ENCODE assay signal across 3 cellular contexts in genomic region chr11:98495601-98496000, GRCh38.
TF ChIP-seq lines count a peak whose summit lies in the region.

No MANE protein-coding gene starts in this region.

TF ChIP-seq in SK-N-SH, 30 proteins besides CTCF, POLR2A, EP300 and RAD21:
- no peak for TF ChIP-seq RFX5 (IDR thresholded peaks at IDR 0.05; ENCODE audit: low read length)
- TF ChIP-seq, protein P1, sequence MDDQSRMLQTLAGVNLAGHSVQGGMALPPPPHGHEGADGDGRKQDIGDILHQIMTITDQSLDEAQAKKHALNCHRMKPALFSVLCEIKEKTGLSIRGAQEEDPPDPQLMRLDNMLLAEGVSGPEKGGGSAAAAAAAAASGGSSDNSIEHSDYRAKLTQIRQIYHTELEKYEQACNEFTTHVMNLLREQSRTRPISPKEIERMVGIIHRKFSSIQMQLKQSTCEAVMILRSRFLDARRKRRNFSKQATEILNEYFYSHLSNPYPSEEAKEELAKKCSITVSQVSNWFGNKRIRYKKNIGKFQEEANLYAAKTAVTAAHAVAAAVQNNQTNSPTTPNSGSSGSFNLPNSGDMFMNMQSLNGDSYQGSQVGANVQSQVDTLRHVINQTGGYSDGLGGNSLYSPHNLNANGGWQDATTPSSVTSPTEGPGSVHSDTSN (IDR thresholded peaks at IDR 0.05): no peak
- TF ChIP-seq MAX (IDR thresholded peaks at IDR 0.05; ENCODE audit: low read depth): no peak
- TF ChIP-seq FOSL2 (IDR thresholded peaks at IDR 0.05; ENCODE audit: borderline replicate concordance, low read depth): no peak
- TF ChIP-seq USF1 (IDR thresholded peaks at IDR 0.05; ENCODE audit: borderline replicate concordance, low read depth): no peak
- no peak for TF ChIP-seq NFIC (IDR thresholded peaks at IDR 0.05; ENCODE audit: borderline replicate concordance)
- no peak for TF ChIP-seq TAF1 (IDR thresholded peaks at IDR 0.05; ENCODE audit: borderline replicate concordance, low read depth, low read length)
- no peak for TF ChIP-seq GATA2 (CRISPR knock-in tag; IDR thresholded peaks at IDR 0.05)
- no peak for TF ChIP-seq ZBTB33 (IDR thresholded peaks at IDR 0.05; ENCODE audit: borderline replicate concordance, low read depth)
- TF ChIP-seq JUND (IDR thresholded peaks at IDR 0.05): no peak
- no peak for TF ChIP-seq RXRA (IDR thresholded peaks at IDR 0.05; ENCODE audit: borderline replicate concordance, low read depth)
- TF ChIP-seq TCF12 (IDR thresholded peaks at IDR 0.05): no peak
- no peak for TF ChIP-seq IRF3 (IDR thresholded peaks at IDR 0.05; ENCODE audit: low read depth, low read length)
- TF ChIP-seq EZH2phosphoT487 (IDR thresholded peaks at IDR 0.05; ENCODE audit: borderline replicate concordance, low read depth): no peak
- no peak for TF ChIP-seq CHD2 (IDR thresholded peaks at IDR 0.05; ENCODE audit: low read length, partially characterized antibody)
- TF ChIP-seq YY1 (IDR thresholded peaks at IDR 0.05; ENCODE audit: low read depth): no peak
- TF ChIP-seq ELF1 (IDR thresholded peaks at IDR 0.05): no peak
- no peak for TF ChIP-seq RCOR1 (IDR thresholded peaks at IDR 0.05; ENCODE audit: low read length)
- no peak for TF ChIP-seq FOXM1 (IDR thresholded peaks at IDR 0.05; ENCODE audit: low read depth)

TF ChIP-seq in SK-N-SH treated with all-trans-retinoic acid at 6 μM for 48 hours, 23 proteins besides CTCF, POLR2A, EP300 and RAD21:
- TF ChIP-seq OSR1 (CRISPR knock-in tag; IDR thresholded peaks at IDR 0.05) (no peak), PPARA (CRISPR knock-in tag; IDR thresholded peaks at IDR 0.05; ENCODE audit: borderline replicate concordance) (no peak), SNAI2 (CRISPR knock-in tag; IDR thresholded peaks at IDR 0.05) (no peak), CSDC2 (CRISPR knock-in tag; IDR thresholded peaks at IDR 0.05) (no peak), PATZ1 (CRISPR knock-in tag; IDR thresholded peaks at IDR 0.05; ENCODE audit: borderline replicate concordance) (no peak)

TF ChIP-seq in K562, 482 proteins besides CTCF, POLR2A, EP300 and RAD21:
- TF ChIP-seq PRMT5 (CRISPR knock-in tag; IDR thresholded peaks at IDR 0.05) (no peak), PURB (CRISPR knock-in tag; IDR thresholded peaks at IDR 0.05; ENCODE audit: low read depth) (no peak), SMARCB1 (IDR thresholded peaks at IDR 0.05; ENCODE audit: insufficient read length, low read depth) (no peak), HEY1 (CRISPR knock-in tag; IDR thresholded peaks at IDR 0.05; ENCODE audit: borderline replicate concordance) (no peak), PYGO2 (tag; IDR thresholded peaks at IDR 0.05) (no peak), SP2 (IDR thresholded peaks at IDR 0.05; ENCODE audit: extremely low read depth, low read depth, low read length, poor library complexity, severe bottlenecking) (no peak), HBP1 (CRISPR knock-in tag; IDR thresholded peaks at IDR 0.05) (no peak), SAFB (IDR thresholded peaks at IDR 0.05; ENCODE audit: borderline replicate concordance, low read depth, low read length) (no peak), YY1 (IDR thresholded peaks at IDR 0.05; ENCODE audit: borderline replicate concordance in 1 of 3, control insufficient read depth in 1 of 3, extremely low read depth in 1 of 3, insufficient read depth in 3 of 3, insufficient read length in 1 of 3, insufficient replicate concordance in 2 of 3, low read depth in 1 of 3, low read length in 2 of 3) (no peak), HNRNPLL (IDR thresholded peaks at IDR 0.05; ENCODE audit: low read depth, low read length, poor library complexity, severe bottlenecking) (no peak), SRSF9 (IDR thresholded peaks at IDR 0.05; ENCODE audit: borderline replicate concordance, low read depth, low read length) (no peak), SIN3A (IDR thresholded peaks at IDR 0.05; ENCODE audit: borderline replicate concordance in 2 of 2, control insufficient read depth in 1 of 2, low read depth in 2 of 2, low read length in 2 of 2) (no peak), CBX5 (IDR thresholded peaks at IDR 0.05; ENCODE audit: borderline replicate concordance, low read depth) (no peak), CHD4 (IDR thresholded peaks at IDR 0.05; ENCODE audit: insufficient read depth, insufficient replicate concordance, low read depth, low read length, poor library complexity, severe bottlenecking) (no peak), DMBX1 (CRISPR knock-in tag; IDR thresholded peaks at IDR 0.05; ENCODE audit: borderline replicate concordance) (no peak)
- TF ChIP-seq, protein P2, sequence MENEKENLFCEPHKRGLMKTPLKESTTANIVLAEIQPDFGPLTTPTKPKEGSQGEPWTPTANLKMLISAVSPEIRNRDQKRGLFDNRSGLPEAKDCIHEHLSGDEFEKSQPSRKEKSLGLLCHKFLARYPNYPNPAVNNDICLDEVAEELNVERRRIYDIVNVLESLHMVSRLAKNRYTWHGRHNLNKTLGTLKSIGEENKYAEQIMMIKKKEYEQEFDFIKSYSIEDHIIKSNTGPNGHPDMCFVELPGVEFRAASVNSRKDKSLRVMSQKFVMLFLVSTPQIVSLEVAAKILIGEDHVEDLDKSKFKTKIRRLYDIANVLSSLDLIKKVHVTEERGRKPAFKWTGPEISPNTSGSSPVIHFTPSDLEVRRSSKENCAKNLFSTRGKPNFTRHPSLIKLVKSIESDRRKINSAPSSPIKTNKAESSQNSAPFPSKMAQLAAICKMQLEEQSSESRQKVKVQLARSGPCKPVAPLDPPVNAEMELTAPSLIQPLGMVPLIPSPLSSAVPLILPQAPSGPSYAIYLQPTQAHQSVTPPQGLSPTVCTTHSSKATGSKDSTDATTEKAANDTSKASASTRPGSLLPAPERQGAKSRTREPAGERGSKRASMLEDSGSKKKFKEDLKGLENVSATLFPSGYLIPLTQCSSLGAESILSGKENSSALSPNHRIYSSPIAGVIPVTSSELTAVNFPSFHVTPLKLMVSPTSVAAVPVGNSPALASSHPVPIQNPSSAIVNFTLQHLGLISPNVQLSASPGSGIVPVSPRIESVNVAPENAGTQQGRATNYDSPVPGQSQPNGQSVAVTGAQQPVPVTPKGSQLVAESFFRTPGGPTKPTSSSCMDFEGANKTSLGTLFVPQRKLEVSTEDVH (IDR thresholded peaks at IDR 0.05; ENCODE audit: low read depth, partially characterized antibody): no peak
- TF ChIP-seq, protein P3, sequence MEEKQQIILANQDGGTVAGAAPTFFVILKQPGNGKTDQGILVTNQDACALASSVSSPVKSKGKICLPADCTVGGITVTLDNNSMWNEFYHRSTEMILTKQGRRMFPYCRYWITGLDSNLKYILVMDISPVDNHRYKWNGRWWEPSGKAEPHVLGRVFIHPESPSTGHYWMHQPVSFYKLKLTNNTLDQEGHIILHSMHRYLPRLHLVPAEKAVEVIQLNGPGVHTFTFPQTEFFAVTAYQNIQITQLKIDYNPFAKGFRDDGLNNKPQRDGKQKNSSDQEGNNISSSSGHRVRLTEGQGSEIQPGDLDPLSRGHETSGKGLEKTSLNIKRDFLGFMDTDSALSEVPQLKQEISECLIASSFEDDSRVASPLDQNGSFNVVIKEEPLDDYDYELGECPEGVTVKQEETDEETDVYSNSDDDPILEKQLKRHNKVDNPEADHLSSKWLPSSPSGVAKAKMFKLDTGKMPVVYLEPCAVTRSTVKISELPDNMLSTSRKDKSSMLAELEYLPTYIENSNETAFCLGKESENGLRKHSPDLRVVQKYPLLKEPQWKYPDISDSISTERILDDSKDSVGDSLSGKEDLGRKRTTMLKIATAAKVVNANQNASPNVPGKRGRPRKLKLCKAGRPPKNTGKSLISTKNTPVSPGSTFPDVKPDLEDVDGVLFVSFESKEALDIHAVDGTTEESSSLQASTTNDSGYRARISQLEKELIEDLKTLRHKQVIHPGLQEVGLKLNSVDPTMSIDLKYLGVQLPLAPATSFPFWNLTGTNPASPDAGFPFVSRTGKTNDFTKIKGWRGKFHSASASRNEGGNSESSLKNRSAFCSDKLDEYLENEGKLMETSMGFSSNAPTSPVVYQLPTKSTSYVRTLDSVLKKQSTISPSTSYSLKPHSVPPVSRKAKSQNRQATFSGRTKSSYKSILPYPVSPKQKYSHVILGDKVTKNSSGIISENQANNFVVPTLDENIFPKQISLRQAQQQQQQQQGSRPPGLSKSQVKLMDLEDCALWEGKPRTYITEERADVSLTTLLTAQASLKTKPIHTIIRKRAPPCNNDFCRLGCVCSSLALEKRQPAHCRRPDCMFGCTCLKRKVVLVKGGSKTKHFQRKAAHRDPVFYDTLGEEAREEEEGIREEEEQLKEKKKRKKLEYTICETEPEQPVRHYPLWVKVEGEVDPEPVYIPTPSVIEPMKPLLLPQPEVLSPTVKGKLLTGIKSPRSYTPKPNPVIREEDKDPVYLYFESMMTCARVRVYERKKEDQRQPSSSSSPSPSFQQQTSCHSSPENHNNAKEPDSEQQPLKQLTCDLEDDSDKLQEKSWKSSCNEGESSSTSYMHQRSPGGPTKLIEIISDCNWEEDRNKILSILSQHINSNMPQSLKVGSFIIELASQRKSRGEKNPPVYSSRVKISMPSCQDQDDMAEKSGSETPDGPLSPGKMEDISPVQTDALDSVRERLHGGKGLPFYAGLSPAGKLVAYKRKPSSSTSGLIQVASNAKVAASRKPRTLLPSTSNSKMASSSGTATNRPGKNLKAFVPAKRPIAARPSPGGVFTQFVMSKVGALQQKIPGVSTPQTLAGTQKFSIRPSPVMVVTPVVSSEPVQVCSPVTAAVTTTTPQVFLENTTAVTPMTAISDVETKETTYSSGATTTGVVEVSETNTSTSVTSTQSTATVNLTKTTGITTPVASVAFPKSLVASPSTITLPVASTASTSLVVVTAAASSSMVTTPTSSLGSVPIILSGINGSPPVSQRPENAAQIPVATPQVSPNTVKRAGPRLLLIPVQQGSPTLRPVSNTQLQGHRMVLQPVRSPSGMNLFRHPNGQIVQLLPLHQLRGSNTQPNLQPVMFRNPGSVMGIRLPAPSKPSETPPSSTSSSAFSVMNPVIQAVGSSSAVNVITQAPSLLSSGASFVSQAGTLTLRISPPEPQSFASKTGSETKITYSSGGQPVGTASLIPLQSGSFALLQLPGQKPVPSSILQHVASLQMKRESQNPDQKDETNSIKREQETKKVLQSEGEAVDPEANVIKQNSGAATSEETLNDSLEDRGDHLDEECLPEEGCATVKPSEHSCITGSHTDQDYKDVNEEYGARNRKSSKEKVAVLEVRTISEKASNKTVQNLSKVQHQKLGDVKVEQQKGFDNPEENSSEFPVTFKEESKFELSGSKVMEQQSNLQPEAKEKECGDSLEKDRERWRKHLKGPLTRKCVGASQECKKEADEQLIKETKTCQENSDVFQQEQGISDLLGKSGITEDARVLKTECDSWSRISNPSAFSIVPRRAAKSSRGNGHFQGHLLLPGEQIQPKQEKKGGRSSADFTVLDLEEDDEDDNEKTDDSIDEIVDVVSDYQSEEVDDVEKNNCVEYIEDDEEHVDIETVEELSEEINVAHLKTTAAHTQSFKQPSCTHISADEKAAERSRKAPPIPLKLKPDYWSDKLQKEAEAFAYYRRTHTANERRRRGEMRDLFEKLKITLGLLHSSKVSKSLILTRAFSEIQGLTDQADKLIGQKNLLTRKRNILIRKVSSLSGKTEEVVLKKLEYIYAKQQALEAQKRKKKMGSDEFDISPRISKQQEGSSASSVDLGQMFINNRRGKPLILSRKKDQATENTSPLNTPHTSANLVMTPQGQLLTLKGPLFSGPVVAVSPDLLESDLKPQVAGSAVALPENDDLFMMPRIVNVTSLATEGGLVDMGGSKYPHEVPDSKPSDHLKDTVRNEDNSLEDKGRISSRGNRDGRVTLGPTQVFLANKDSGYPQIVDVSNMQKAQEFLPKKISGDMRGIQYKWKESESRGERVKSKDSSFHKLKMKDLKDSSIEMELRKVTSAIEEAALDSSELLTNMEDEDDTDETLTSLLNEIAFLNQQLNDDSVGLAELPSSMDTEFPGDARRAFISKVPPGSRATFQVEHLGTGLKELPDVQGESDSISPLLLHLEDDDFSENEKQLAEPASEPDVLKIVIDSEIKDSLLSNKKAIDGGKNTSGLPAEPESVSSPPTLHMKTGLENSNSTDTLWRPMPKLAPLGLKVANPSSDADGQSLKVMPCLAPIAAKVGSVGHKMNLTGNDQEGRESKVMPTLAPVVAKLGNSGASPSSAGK (IDR thresholded peaks at IDR 0.05): no peak
- TF ChIP-seq, protein P4, sequence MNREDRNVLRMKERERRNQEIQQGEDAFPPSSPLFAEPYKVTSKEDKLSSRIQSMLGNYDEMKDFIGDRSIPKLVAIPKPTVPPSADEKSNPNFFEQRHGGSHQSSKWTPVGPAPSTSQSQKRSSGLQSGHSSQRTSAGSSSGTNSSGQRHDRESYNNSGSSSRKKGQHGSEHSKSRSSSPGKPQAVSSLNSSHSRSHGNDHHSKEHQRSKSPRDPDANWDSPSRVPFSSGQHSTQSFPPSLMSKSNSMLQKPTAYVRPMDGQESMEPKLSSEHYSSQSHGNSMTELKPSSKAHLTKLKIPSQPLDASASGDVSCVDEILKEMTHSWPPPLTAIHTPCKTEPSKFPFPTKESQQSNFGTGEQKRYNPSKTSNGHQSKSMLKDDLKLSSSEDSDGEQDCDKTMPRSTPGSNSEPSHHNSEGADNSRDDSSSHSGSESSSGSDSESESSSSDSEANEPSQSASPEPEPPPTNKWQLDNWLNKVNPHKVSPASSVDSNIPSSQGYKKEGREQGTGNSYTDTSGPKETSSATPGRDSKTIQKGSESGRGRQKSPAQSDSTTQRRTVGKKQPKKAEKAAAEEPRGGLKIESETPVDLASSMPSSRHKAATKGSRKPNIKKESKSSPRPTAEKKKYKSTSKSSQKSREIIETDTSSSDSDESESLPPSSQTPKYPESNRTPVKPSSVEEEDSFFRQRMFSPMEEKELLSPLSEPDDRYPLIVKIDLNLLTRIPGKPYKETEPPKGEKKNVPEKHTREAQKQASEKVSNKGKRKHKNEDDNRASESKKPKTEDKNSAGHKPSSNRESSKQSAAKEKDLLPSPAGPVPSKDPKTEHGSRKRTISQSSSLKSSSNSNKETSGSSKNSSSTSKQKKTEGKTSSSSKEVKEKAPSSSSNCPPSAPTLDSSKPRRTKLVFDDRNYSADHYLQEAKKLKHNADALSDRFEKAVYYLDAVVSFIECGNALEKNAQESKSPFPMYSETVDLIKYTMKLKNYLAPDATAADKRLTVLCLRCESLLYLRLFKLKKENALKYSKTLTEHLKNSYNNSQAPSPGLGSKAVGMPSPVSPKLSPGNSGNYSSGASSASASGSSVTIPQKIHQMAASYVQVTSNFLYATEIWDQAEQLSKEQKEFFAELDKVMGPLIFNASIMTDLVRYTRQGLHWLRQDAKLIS (CRISPR knock-in tag; IDR thresholded peaks at IDR 0.05): no peak
- TF ChIP-seq, protein P5, sequence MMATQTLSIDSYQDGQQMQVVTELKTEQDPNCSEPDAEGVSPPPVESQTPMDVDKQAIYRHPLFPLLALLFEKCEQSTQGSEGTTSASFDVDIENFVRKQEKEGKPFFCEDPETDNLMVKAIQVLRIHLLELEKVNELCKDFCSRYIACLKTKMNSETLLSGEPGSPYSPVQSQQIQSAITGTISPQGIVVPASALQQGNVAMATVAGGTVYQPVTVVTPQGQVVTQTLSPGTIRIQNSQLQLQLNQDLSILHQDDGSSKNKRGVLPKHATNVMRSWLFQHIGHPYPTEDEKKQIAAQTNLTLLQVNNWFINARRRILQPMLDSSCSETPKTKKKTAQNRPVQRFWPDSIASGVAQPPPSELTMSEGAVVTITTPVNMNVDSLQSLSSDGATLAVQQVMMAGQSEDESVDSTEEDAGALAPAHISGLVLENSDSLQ (IDR thresholded peaks at IDR 0.05): no peak
- TF ChIP-seq, protein P6, sequence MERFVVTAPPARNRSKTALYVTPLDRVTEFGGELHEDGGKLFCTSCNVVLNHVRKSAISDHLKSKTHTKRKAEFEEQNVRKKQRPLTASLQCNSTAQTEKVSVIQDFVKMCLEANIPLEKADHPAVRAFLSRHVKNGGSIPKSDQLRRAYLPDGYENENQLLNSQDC (CRISPR knock-in tag; IDR thresholded peaks at IDR 0.05): no peak
TF ChIP-seq in K562: peak in this region for 0.
